ENCODE assay signal across 19 cellular contexts in the genomic region with DNA sequence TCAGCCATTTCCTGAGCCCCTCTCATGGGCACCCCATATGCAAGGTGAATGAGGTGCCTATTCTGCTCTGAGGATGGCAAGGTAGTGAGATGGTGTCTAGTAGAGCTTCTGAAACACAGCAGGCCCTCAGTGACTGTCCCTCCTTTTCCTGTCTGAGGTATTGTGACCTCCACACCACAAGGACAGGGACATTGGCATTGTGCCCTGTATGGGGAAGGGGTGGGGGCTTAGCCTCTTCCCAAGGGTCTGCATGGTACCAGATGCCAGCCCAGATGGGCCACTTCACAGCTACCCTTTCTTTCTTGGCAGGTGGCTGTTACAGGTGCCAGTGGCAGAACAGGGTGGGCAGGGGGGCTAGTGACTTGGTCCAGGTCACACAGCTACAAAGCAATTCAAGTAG.
DNase-seq lines count a peak whose midpoint lies in the region; ATAC-seq and TF ChIP-seq lines count a peak whose summit lies in the region.
"Had no signal": no experiment of that assay in that cellular context is flagged by ENCODE, and none has a peak within 500 bp of the region (broad histone marks: within the 10 kb centered on the region; RNA-seq: fewer than 3 reads in every experiment).

No MANE protein-coding gene starts in this region.

- intact Hi-C loops in left ventricle myocardium inferior (cut with micrococcal nuclease) (no loop called here), left cardiac atrium (cut with DNase I) (no loop called here), right cardiac atrium (cut with DNase I) (no loop called here), sciatic nerve (cut with DNase I) (no loop called here), aorta (cut with DNase I) (no loop called here)

- H3K9me3 ChIP-seq in left ventricle myocardium inferior (replicated peaks) (no peaks in the 10 kb centered on the region), right cardiac atrium (ENCODE audit: control insufficient read depth, low read length) (no peaks in the 10 kb centered on the region), aorta (ENCODE audit: control insufficient read depth, low read length) (no peaks in the 10 kb centered on the region)
- H3K9me3 ChIP-seq: BLaER1 had no signal

- H3K27me3 ChIP-seq in left ventricle myocardium inferior (ENCODE audit: low read depth), result no peaks in the 10 kb centered on the region
- no peaks in the 10 kb centered on the region for H3K27me3 ChIP-seq in right cardiac atrium (ENCODE audit: control insufficient read depth, insufficient read depth)
- H3K27me3 ChIP-seq in aorta (ENCODE audit: control insufficient read depth in 1 of 2, insufficient read depth in 2 of 2, low read length in 1 of 2), result no peaks in the 10 kb centered on the region
- H3K27me3 ChIP-seq: BLaER1 had no signal

- no peak overlapping the region for H3K4me3 ChIP-seq in left ventricle myocardium inferior
- H3K4me3 ChIP-seq in right cardiac atrium (ENCODE audit: low read length), result no peak overlapping the region
- H3K4me3 ChIP-seq in aorta (ENCODE audit: low read length in 2 of 2), result no peak overlapping the region
- H3K4me3 ChIP-seq: BLaER1 had no signal

- H3K4me1 ChIP-seq in left ventricle myocardium inferior, result peaks cover 38% of the 10 kb centered on the region
- H3K4me1 ChIP-seq in right cardiac atrium (ENCODE audit: control insufficient read depth, insufficient read depth, low read length), result peaks cover 10% of the 10 kb centered on the region
- no peaks in the 10 kb centered on the region for H3K4me1 ChIP-seq in aorta (ENCODE audit: control insufficient read depth in 1 of 2, insufficient read depth in 2 of 2, low read length in 2 of 2)
- H3K4me1 ChIP-seq: BLaER1 had no signal

- H3K27ac ChIP-seq in left ventricle myocardium inferior (replicated peaks), result peak overlapping the region; percentile 81
- peak overlapping the region; percentile 48 for H3K27ac ChIP-seq in right cardiac atrium (ENCODE audit: low read length)
- peak overlapping the region in 1 of 2 donors; percentile 37 for H3K27ac ChIP-seq in aorta (ENCODE audit: low read depth in 1 of 2, low read length in 2 of 2)
- H3K27ac ChIP-seq: BLaER1 had no signal

- ATAC-seq in left cardiac atrium, result no peak
- ATAC-seq in right cardiac atrium, result no peak
- no peak for ATAC-seq in sciatic nerve
- no peak for ATAC-seq in aorta (ENCODE audit: low FRiP score)
- ATAC-seq: Panc1 had no signal

- H3K36me3 ChIP-seq in left ventricle myocardium inferior, result peaks cover 75% of the 10 kb centered on the region
- peaks cover 0 to 8% of the 10 kb centered on the region in 2 donors for H3K36me3 ChIP-seq in aorta (ENCODE audit: control insufficient read depth in 1 of 2, insufficient read depth in 2 of 2, low read length in 1 of 2)

- no peak for TF ChIP-seq CTCF in left ventricle myocardium inferior (IDR thresholded peaks at IDR 0.05; ENCODE audit: borderline replicate concordance)

- no peak for DNase-seq in left ventricle myocardium inferior
- no peak for DNase-seq in left cardiac atrium
- DNase-seq in right cardiac atrium, result no peak
- peak; percentile 45 for DNase-seq in sciatic nerve (ENCODE audit: low spot score)
- peak; percentile 25 to 34 for DNase-seq in aorta
- DNase-seq in NCI-H82 (lab: John Stamatoyannopoulos, UW), result no peak
- no peak for DNase-seq in cerebellar nuclear complex (lab: John Stamatoyannopoulos, UW)
- DNase-seq: CD4-positive, alpha-beta T cell; COR-L47; DMS79; Karpas-422; NCI-H1694; NCI-H2081; NCI-H2171; NCI-H345; NCI-H524; NCI-H774 had no signal

Comparison
In these comparisons a context has a peak if more than half of its experiments do, and no peak if none do; other contexts are left out.
1. DNase-seq: peak in sciatic nerve (single experiment) and aorta (2 of 2); none in left ventricle myocardium inferior (single experiment), left cardiac atrium (single experiment), right cardiac atrium (0 of 3), NCI-H82 (single experiment) and cerebellar nuclear complex (0 of 2).